ENCODE assay signal across 30 cellular contexts in the genomic region with DNA sequence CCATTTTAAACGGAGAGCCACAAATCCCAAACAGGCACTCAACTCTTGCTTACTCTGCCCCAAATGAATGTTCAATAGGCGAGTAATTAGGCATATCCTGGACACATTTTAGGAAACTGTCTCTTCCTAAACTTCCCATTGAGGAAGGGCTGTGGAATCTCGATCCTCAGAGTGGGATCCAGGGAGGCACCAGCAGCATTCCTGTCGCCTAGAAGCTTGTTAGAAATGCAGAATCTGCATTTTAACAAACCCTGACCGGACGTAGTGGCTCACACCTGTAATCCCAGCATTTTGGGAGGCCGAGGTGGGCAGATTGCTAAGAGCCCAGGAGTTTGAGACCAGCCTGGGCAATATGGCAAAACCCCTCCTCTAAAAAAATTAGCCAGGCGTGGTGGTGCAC.
"Had no signal": no experiment of that assay in that cellular context is flagged by ENCODE, and none has a peak within 500 bp of the region (broad histone marks: within the 10 kb centered on the region; RNA-seq: fewer than 3 reads in every experiment).

No MANE protein-coding gene starts in this region.

- H3K9me3 Mint-ChIP-seq: activated B cell treated with CpG ODN at 0.5 μM for 24 hours; activated CD8-positive, alpha-beta T cell treated with anti-CD3 and anti-CD28 coated beads for 36 hours; activated T-cell treated with anti-CD3 and anti-CD28 coated beads, Interleukin-2, amount 50 U/mL, for 4 hours; effector memory CD8-positive, alpha-beta T cell; T-helper 2 cell treated with Interferon-gamma antibody and Interleukin-4, amounts not matched to agents 5 μg/mL and 100 μg/mL, for 36 hours had no signal

- H3K4me3 ChIP-seq: esophagus squamous epithelium, gastroesophageal sphincter had no signal

- H3K27me3 ChIP-seq: brain microvascular endothelial cell, esophagus squamous epithelium, gastroesophageal sphincter had no signal

- ATAC-seq: activated CD4-positive, CD25-positive, alpha-beta regulatory T cell treated with anti-CD3 and anti-CD28 coated beads, Interleukin-2, amount 50 U/mL, for 24 hours; activated CD8-positive, alpha-beta T cell treated with anti-CD3 and anti-CD28 coated beads for 36 hours; activated T-cell treated with anti-CD3 and anti-CD28 coated beads, Interleukin-2, amount 50 U/mL, for 4 hours; activated T-helper 17 cell treated with anti-CD3 and anti-CD28 coated beads, Interleukin-2, amount 50 U/mL, for 72 hours; effector memory CD8-positive, alpha-beta T cell; gastroesophageal sphincter; T-helper 17 cell had no signal

- H3K36me3 ChIP-seq: brain microvascular endothelial cell, esophagus squamous epithelium, gastroesophageal sphincter, WERI-Rb-1 had no signal

- H3K4me1 Mint-ChIP-seq: activated T-helper 17 cell treated with anti-CD3 and anti-CD28 coated beads, Interleukin-2, amount 50 U/mL, for 72 hours; T-helper 17 cell had no signal

- H3K36me3 Mint-ChIP-seq: activated naive CD8-positive, alpha-beta T cell had no signal

- H3K27ac ChIP-seq: brain microvascular endothelial cell, epithelial cell of prostate, esophagus squamous epithelium, gastroesophageal sphincter, WERI-Rb-1 had no signal

- H3K9me3 ChIP-seq: esophagus squamous epithelium, gastroesophageal sphincter had no signal

- H3K27ac Mint-ChIP-seq: activated B cell treated with CpG ODN at 0.5 μM for 24 hours; activated CD8-positive, alpha-beta T cell treated with anti-CD3 and anti-CD28 coated beads for 36 hours; activated naive CD8-positive, alpha-beta T cell; activated T-helper 17 cell treated with anti-CD3 and anti-CD28 coated beads, Interleukin-2, amount 50 U/mL, for 72 hours; effector memory CD8-positive, alpha-beta T cell; T-helper 17 cell; T-helper 2 cell treated with Interferon-gamma antibody and Interleukin-4, amounts not matched to agents 5 μg/mL and 100 μg/mL, for 36 hours had no signal

- H3K27me3 Mint-ChIP-seq: activated CD8-positive, alpha-beta T cell treated with anti-CD3 and anti-CD28 coated beads for 36 hours; activated naive CD8-positive, alpha-beta T cell; effector memory CD8-positive, alpha-beta T cell; T-helper 17 cell had no signal

- DNase-seq: activated B cell treated with CpG ODN at 0.5 μM for 24 hours; activated CD4-positive, alpha-beta T cell treated with anti-CD3 and anti-CD28 coated beads for 48 hours; activated CD4-positive, alpha-beta T cell treated with anti-CD3 and anti-CD28 coated beads, Interleukin-2, amount 50 U/mL, for 1 hour; activated CD4-positive, alpha-beta T cell treated with anti-CD3 and anti-CD28 coated beads, Interleukin-2, amount 50 U/mL, for 48 hours; activated CD8-positive, alpha-beta memory T cell treated with anti-CD3 and anti-CD28 coated beads for 24 hours; activated CD8-positive, alpha-beta T cell treated with anti-CD3 and anti-CD28 coated beads for 36 hours; activated effector memory CD4-positive, alpha-beta T cell treated with Interleukin-2 at 50 U/mL for 16 hours; activated gamma-delta T cell treated with Interleukin-2 at 50 U/mL for 16 hours; activated naive CD4-positive, alpha-beta T cell treated with anti-CD3 and anti-CD28 coated beads, Interleukin-2, amount 50 U/mL, for 16 hours; activated naive CD4-positive, alpha-beta T cell treated with Interleukin-2 at 50 U/mL for 16 hours; activated T-cell treated with anti-CD3 and anti-CD28 coated beads, Interleukin-2, amount 50 U/mL, for 4 hours; amniotic stem cell; anterior cingulate cortex; brain microvascular endothelial cell; cortex of kidney; dermis blood vessel endothelial cell; effector CD4-positive, alpha-beta T cell; effector memory CD8-positive, alpha-beta T cell; esophagus squamous epithelium; foreskin melanocyte; T-helper 1 cell; T-helper 17 cell; T1000; WERI-Rb-1 had no signal

- H3K4me3 Mint-ChIP-seq: activated B cell treated with CpG ODN at 0.5 μM for 24 hours; activated CD8-positive, alpha-beta T cell treated with anti-CD3 and anti-CD28 coated beads for 36 hours; activated naive CD8-positive, alpha-beta T cell; activated T-cell treated with anti-CD3 and anti-CD28 coated beads, Interleukin-2, amount 50 U/mL, for 4 hours; activated T-helper 17 cell treated with anti-CD3 and anti-CD28 coated beads, Interleukin-2, amount 50 U/mL, for 72 hours; effector memory CD8-positive, alpha-beta T cell; T-helper 17 cell; T-helper 2 cell treated with Interferon-gamma antibody and Interleukin-4, amounts not matched to agents 5 μg/mL and 100 μg/mL, for 36 hours had no signal
